In the genomic region with DNA sequence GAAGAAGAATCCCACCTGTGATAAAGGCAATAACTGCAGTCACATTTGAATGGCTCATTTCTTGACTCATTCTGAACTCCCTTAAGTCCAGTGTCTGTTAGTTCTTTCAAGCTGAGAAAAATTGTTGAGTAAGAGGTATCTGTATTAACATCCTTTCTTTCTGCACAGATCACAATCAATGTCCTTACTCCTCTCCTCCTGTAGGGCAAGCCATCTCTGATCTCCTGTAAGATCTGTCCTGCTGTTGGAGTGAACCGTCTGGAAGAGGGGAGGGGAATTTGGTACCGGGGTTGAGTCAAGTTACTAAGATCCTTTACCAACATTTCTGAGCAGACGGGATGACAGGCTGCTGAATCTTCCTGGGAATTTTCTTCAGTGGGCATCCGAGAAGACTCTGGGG, we compare ENCODE assay signal across 36 cellular contexts. TPM values are rescaled to one million over a fixed set of nuclear protein-coding genes. Genes with fewer than 3 reads are reported as not detected.
DNase-seq lines count a peak whose midpoint lies in the region; ATAC-seq, FAIRE-seq and TF ChIP-seq lines count a peak whose summit lies in the region.
"Had no signal": no experiment of that assay in that cellular context is flagged by ENCODE, and none has a peak within 500 bp of the region (broad histone marks: within the 10 kb centered on the region; RNA-seq: fewer than 3 reads in every experiment).

No MANE protein-coding gene starts in this region.

- no peak overlapping the region for H2BK120ac ChIP-seq in IMR-90 (ENCODE audit: low read depth, low read length)

- no peak overlapping the region for H2BK5ac ChIP-seq in IMR-90 (ENCODE audit: low read depth, low read length, poor library complexity, severe bottlenecking)

- no peak overlapping the region for H2AFZ ChIP-seq in IMR-90 (replicated peaks; ENCODE audit: low read length, poor library complexity)

- H3K36me3 ChIP-seq in IMR-90 (ENCODE audit: control insufficient read depth, insufficient read depth, low read length): no peaks in the 10 kb centered on the region
- H3K36me3 ChIP-seq in endodermal cell (ENCODE audit: control insufficient read depth, insufficient read depth, low read length): no peaks in the 10 kb centered on the region
- H3K36me3 ChIP-seq: BE2C; BLaER1; BLaER1 treated with 17β-estradiol and CSF1 and Interleukin-3, amounts not matched to agents 10 nM and 100 nM had no signal

- ATAC-seq in A549 (peak; percentile 59 to 64; a peak in 4 of 6 replicates), IMR-90 (ENCODE audit: low read depth) (no peak), foreskin keratinocyte (peak; percentile 20)
- ATAC-seq: CD8-positive, alpha-beta T cell had no signal

- TF ChIP-seq RAD21 in A549 (conservative IDR thresholded peaks at IDR 0.05 in 1 of 2, IDR thresholded peaks at IDR 0.05 in 1 of 2) (no peak), IMR-90 (IDR thresholded peaks at IDR 0.05; ENCODE audit: low read length) (no peak)

- H3K4me3 ChIP-seq in A549: no peak overlapping the region
- H3K4me3 ChIP-seq in IMR-90 (ENCODE audit: insufficient read depth, low read depth, low read length): no peak overlapping the region
- no peak overlapping the region for H3K4me3 ChIP-seq in endodermal cell (ENCODE audit: low read length)
- H3K4me3 ChIP-seq: BLaER1; BLaER1 treated with 17β-estradiol and CSF1 and Interleukin-3, amounts not matched to agents 10 nM and 100 nM had no signal

- no peak overlapping the region for H2BK15ac ChIP-seq in IMR-90 (ENCODE audit: low read depth, low read length)

- 67% methylated on average over 4 of the region's 4 CpGs for WGBS in A549 (ENCODE audit: missing lambda C conversion rate)
- no CpG with 5 or more reads among the region's 4 CpGs for WGBS in IMR-90 (ENCODE audit: extremely low coverage in 2 of 2, insufficient read length in 1 of 2), 2 experiments
- 90 to 100% methylated on average over 1 to 4 of the region's 4 CpGs for whole genome bisulfite sequencing in endodermal cell (ENCODE audit: insufficient coverage in 1 of 2, insufficient read length in 1 of 2), 2 experiments

- peak overlapping the region; percentile 28 for H2AK9ac ChIP-seq in IMR-90 (replicated peaks; ENCODE audit: low read depth, low read length, poor library complexity)

- no peak overlapping the region for H3K18ac ChIP-seq in IMR-90 (ENCODE audit: low read depth, low read length)

- in situ Hi-C loops in IMR-90 (cut with MboI; ENCODE audit: low sequenced_read_pairs): no loop called here

- no peaks in the 10 kb centered on the region for H3K79me1 ChIP-seq in IMR-90 (ENCODE audit: low read depth in 1 of 2, low read length in 2 of 2)

- intact Hi-C loops in IMR-90 (cut with micrococcal nuclease): no loop called here

- DNase-seq in A549 (ENCODE audit: low read depth in 1 of 2, low spot score in 1 of 2): no peak
- no peak for DNase-seq in IMR-90
- no peak for DNase-seq in endodermal cell
- no peak for DNase-seq in foreskin keratinocyte
- DNase-seq in activated naive CD4-positive, alpha-beta T cell (lab: John Stamatoyannopoulos, UW): no peak
- DNase-seq in nephron progenitor cell: no peak
- no peak for DNase-seq in hepatic stellate cell (ENCODE audit: low spot score)
- DNase-seq in activated naive CD4-positive, alpha-beta T cell treated with anti-CD3 and anti-CD28 coated beads, Interleukin-2, amount 50 U/mL, for 16 hours: no peak
- DNase-seq: 8988T; ACHN; AML-193; BE2C; C1 segment of cervical spinal cord; Caco-2; Calu3; CD4-positive, alpha-beta memory T cell; CD4-positive, alpha-beta T cell; CD4-positive, CD25-positive, alpha-beta regulatory T cell; CD8-positive, alpha-beta memory T cell; CD8-positive, alpha-beta T cell; COR-L47; DMS 273 treated with DMSO at 0.1 percent for 48 hours; DMS153; DMS53; DMS79; DMS79 treated with DMSO at 0.1 percent for 48 hours; DND-41; EL had no signal

- no peak overlapping the region for H3K14ac ChIP-seq in IMR-90 (replicated peaks; ENCODE audit: low read depth, low read length)

- BruUV-seq in IMR-90 (replicated peaks; lab: Mats Ljungman, UMichigan): no TSS peak

- H3K56ac ChIP-seq in IMR-90 (ENCODE audit: extremely low read depth, insufficient read depth, low read length): no peak overlapping the region

- H2BK20ac ChIP-seq in IMR-90 (ENCODE audit: low read depth, low read length): no peak overlapping the region

- H2AK5ac ChIP-seq in IMR-90 (ENCODE audit: low read depth, low read length): no peak overlapping the region

- no peaks in the 10 kb centered on the region for H3K9me1 ChIP-seq in IMR-90 (ENCODE audit: insufficient read depth, low read length)

- H3K4ac ChIP-seq in IMR-90 (ENCODE audit: low read depth, low read length): no peak overlapping the region

- no peak overlapping the region for H3K23ac ChIP-seq in IMR-90 (ENCODE audit: low read depth, low read length)

- TF ChIP-seq POLR2A in A549 (IDR thresholded peaks at IDR 0.05; ENCODE audit: low read length) (no peak), IMR-90 (IDR thresholded peaks at IDR 0.05; ENCODE audit: low read depth, low read length) (no peak)

- H3K9ac ChIP-seq in IMR-90 (ENCODE audit: low read depth, low read length) (no peak overlapping the region), endodermal cell (ENCODE audit: extremely low read depth, low read length, poor library complexity, severe bottlenecking) (no peak overlapping the region)
- H3K9ac ChIP-seq: BLaER1; BLaER1 treated with 17β-estradiol and CSF1 and Interleukin-3, amounts not matched to agents 10 nM and 100 nM had no signal

- H3K27ac ChIP-seq in A549 (no peak overlapping the region), IMR-90 (ENCODE audit: insufficient read depth, low read length) (no peak overlapping the region), endodermal cell (ENCODE audit: low read depth, low read length) (no peak overlapping the region), foreskin keratinocyte (no peak overlapping the region)
- H3K27ac ChIP-seq: 22Rv1; BLaER1; BLaER1 treated with 17β-estradiol and CSF1 and Interleukin-3, amounts not matched to agents 10 nM and 100 nM; C4-2B had no signal

- H3K27me3 ChIP-seq in IMR-90 (ENCODE audit: control insufficient read depth, insufficient read depth, low read length) (no peaks in the 10 kb centered on the region), endodermal cell (ENCODE audit: control insufficient read depth, insufficient read depth, low read length, poor library complexity, severe bottlenecking) (no peaks in the 10 kb centered on the region), foreskin keratinocyte (no peaks in the 10 kb centered on the region)
- H3K27me3 ChIP-seq: BE2C; BLaER1; BLaER1 treated with 17β-estradiol and CSF1 and Interleukin-3, amounts not matched to agents 10 nM and 100 nM had no signal

- no peaks in the 10 kb centered on the region for H3K4me1 Mint-ChIP-seq in endodermal cell
- no peaks in the 10 kb centered on the region for H3K4me1 Mint-ChIP-seq in nephron progenitor cell
- H3K4me1 Mint-ChIP-seq: CD14-positive monocyte; CD4-positive, alpha-beta memory T cell; CD4-positive, CD25-positive, alpha-beta regulatory T cell; CD8-positive, alpha-beta memory T cell had no signal

- H3K27ac Mint-ChIP-seq in endodermal cell (no peak overlapping the region), nephron progenitor cell (no peak overlapping the region)
- H3K27ac Mint-ChIP-seq: B cell; CD4-positive, alpha-beta memory T cell; CD4-positive, alpha-beta T cell; CD8-positive, alpha-beta T cell had no signal

- no peak overlapping the region for H4K5ac ChIP-seq in IMR-90 (ENCODE audit: low read depth, low read length)

- peaks cover 3% of the 10 kb centered on the region for H3K27me3 Mint-ChIP-seq in endodermal cell (ENCODE audit: insufficient read depth)
- H3K27me3 Mint-ChIP-seq in nephron progenitor cell (ENCODE audit: low read depth, poor library complexity): peaks cover 3% of the 10 kb centered on the region
- H3K27me3 Mint-ChIP-seq: B cell; CD4-positive, alpha-beta memory T cell; CD4-positive, alpha-beta T cell; CD4-positive, CD25-positive, alpha-beta regulatory T cell; CD8-positive, alpha-beta memory T cell had no signal

- no peaks in the 10 kb centered on the region for H4K20me1 ChIP-seq in IMR-90 (ENCODE audit: insufficient read depth, low read length)
- H4K20me1 ChIP-seq: BLaER1; BLaER1 treated with 17β-estradiol and CSF1 and Interleukin-3, amounts not matched to agents 10 nM and 100 nM had no signal

- no peak overlapping the region for H3K4me2 ChIP-seq in A549
- H3K4me2 ChIP-seq in IMR-90 (ENCODE audit: low read depth, low read length): no peak overlapping the region
- H3K4me2 ChIP-seq: BLaER1; BLaER1 treated with 17β-estradiol and CSF1 and Interleukin-3, amounts not matched to agents 10 nM and 100 nM had no signal

- no peak overlapping the region for H4K8ac ChIP-seq in IMR-90 (ENCODE audit: low read depth in 2 of 2, low read length in 2 of 2)

- no peaks in the 10 kb centered on the region for H3K36me3 Mint-ChIP-seq in endodermal cell (ENCODE audit: low read depth)
- H3K36me3 Mint-ChIP-seq in nephron progenitor cell (ENCODE audit: low read depth): no peaks in the 10 kb centered on the region
- H3K36me3 Mint-ChIP-seq: CD14-positive monocyte; CD4-positive, alpha-beta memory T cell; CD4-positive, CD25-positive, alpha-beta regulatory T cell; CD8-positive, alpha-beta memory T cell; CD8-positive, alpha-beta T cell had no signal

- H4K91ac ChIP-seq in IMR-90 (ENCODE audit: insufficient read depth, low read depth, low read length): no peak overlapping the region

- H3K9me3 Mint-ChIP-seq in endodermal cell (peaks cover 15% of the 10 kb centered on the region), nephron progenitor cell (peaks cover 8% of the 10 kb centered on the region)
- H3K9me3 Mint-ChIP-seq: CD4-positive, alpha-beta memory T cell; CD4-positive, alpha-beta T cell; CD4-positive, CD25-positive, alpha-beta regulatory T cell; CD8-positive, alpha-beta memory T cell; CD8-positive, alpha-beta T cell had no signal

- H3K4me3 Mint-ChIP-seq in endodermal cell (no peak overlapping the region), nephron progenitor cell (no peak overlapping the region)
- H3K4me3 Mint-ChIP-seq: B cell; CD14-positive monocyte; CD4-positive, alpha-beta memory T cell; CD4-positive, alpha-beta T cell; CD4-positive, CD25-positive, alpha-beta regulatory T cell; CD8-positive, alpha-beta memory T cell; CD8-positive, alpha-beta T cell had no signal

- H3K4me1 ChIP-seq in A549 (no peaks in the 10 kb centered on the region), IMR-90 (ENCODE audit: control insufficient read depth, insufficient read depth, low read length) (no peaks in the 10 kb centered on the region), endodermal cell (ENCODE audit: control insufficient read depth, insufficient read depth, low read length) (no peaks in the 10 kb centered on the region), foreskin keratinocyte (no peaks in the 10 kb centered on the region)
- H3K4me1 ChIP-seq: BE2C, Caco-2 had no signal

- no peak for TF ChIP-seq EP300 in A549 (IDR thresholded peaks at IDR 0.05)

- CTCF ChIA-PET in A549 (lab: Yijun Ruan, JAX) (no interaction called here), IMR-90 (lab: Yijun Ruan, JAX) (interaction anchor here (0.6 kb wide), 1 partner anchor 22 kb away, joined by 3 read pairs; no protein-coding TSS in a partner anchor)

- no peak for TF ChIP-seq CTCF in A549 (IDR thresholded peaks at IDR 0.05)
- TF ChIP-seq CTCF in IMR-90 (conservative IDR thresholded peaks at IDR 0.05; ENCODE audit: low read depth, low read length): no peak
- peak; percentile 15 for TF ChIP-seq CTCF in endodermal cell (conservative IDR thresholded peaks at IDR 0.05)
- TF ChIP-seq CTCF in foreskin keratinocyte (conservative IDR thresholded peaks at IDR 0.05): no peak
- TF ChIP-seq CTCF in nephron progenitor cell (IDR thresholded peaks at IDR 0.05): no peak

- FAIRE-seq in A549 (lab: Jason Lieb, UNC): no peak
- FAIRE-seq: A204.1, D721Med had no signal

- H3K9me3 ChIP-seq in A549 (no peaks in the 10 kb centered on the region), IMR-90 (ENCODE audit: control insufficient read depth, insufficient read depth, low read length) (no peaks in the 10 kb centered on the region), endodermal cell (ENCODE audit: control insufficient read depth, low read length) (no peaks in the 10 kb centered on the region)
- H3K9me3 ChIP-seq: BE2C, Caco-2 had no signal

- POLR2A ChIA-PET in A549 (lab: Yijun Ruan, JAX): no interaction called here
- POLR2A ChIA-PET in IMR-90 (lab: Charles Lee; ENCODE audit: unreplicated experiment): no interaction called here

- dilution Hi-C loops in IMR-90 (cut with HindIII; ENCODE audit: low sequenced_read_pairs, unreplicated experiment): no loop called here

RNA-seq across cellular contexts. Expression of gene RGS10, which starts 19.6 kb away (rescaled TPM):
- 33.5 and 46.4 TPM in 2 replicates for polyA plus RNA-seq in A549 (2011; rRNA removed)
- 20.7 and 24.3 TPM in 2 replicates for polyA plus RNA-seq in A549 (2012; cell fraction: cytosol; rRNA removed)
- polyA plus RNA-seq in A549 (2012; cell fraction: nucleus; rRNA removed): 3.5 and 9.6 TPM in 2 replicates
- polyA plus RNA-seq in A549 (2017; fragmentation: RNase III; extraction: RNeasy Plus Mini Kit Qiagen cat#74134 plus additional on column Dnase treatment): 39.7 to 41.4 TPM (median 41.3 TPM) in 3 replicates
- polyA minus RNA-seq in A549 (2011; rRNA and poly(A)+ RNA removed): 4.9 and 9.1 TPM in 2 replicates
- 35.3 and 55.5 TPM in 2 replicates for total RNA-seq in IMR-90 (2012; rRNA removed)
- 77.0 and 89.7 TPM in 2 replicates for polyA plus RNA-seq in IMR-90 (2012; rRNA removed)
- polyA plus RNA-seq in IMR-90 (2012; cell fraction: cytosol; rRNA removed): 29.0 and 54.5 TPM in 2 replicates
- 9.4 and 39.2 TPM in 2 replicates for polyA plus RNA-seq in IMR-90 (2012; cell fraction: nucleus; rRNA removed; ENCODE audit: low replicate concordance)
- 1 to 10 TPM; 4.3 to 7.5 TPM for total RNA-seq in endodermal cell
- polyA plus RNA-seq in endodermal cell (2013, experiment 1 of 2): 9.8 TPM
- polyA plus RNA-seq in endodermal cell (2013, experiment 2 of 2): 8.5 TPM
- total RNA-seq in foreskin keratinocyte: 85.7 and 86.5 TPM in 2 replicates
- 124 and 127 TPM in 2 replicates for polyA plus RNA-seq in foreskin keratinocyte

RNA-seq across cellular contexts. Expression of gene TIAL1, which starts 34.7 kb away (rescaled TPM):
- polyA plus RNA-seq in A549 (2011; rRNA removed) (101 and 115 TPM in 2 replicates), A549 (2017; fragmentation: RNase III; extraction: RNeasy Plus Mini Kit Qiagen cat#74134 plus additional on column Dnase treatment) (88.1 to 89.5 TPM (median 88.8 TPM) in 3 replicates), IMR-90 (2012; rRNA removed) (62.9 and 83.5 TPM in 2 replicates), foreskin keratinocyte (80.4 and 95.3 TPM in 2 replicates)
- 40.8 and 45.1 TPM in 2 replicates for polyA plus RNA-seq in A549 (2012; cell fraction: cytosol; rRNA removed)
- 54.7 and 77.8 TPM in 2 replicates for polyA plus RNA-seq in A549 (2012; cell fraction: nucleus; rRNA removed)
- polyA minus RNA-seq in A549 (2011; rRNA and poly(A)+ RNA removed): 61.5 and 64.7 TPM in 2 replicates
- total RNA-seq in IMR-90 (2012; rRNA removed) (28.0 and 44.2 TPM in 2 replicates), endodermal cell (100 to 1,000 TPM; 156 to 176 TPM), foreskin keratinocyte (107 and 116 TPM in 2 replicates)
- polyA plus RNA-seq in IMR-90 (2012; cell fraction: cytosol; rRNA removed): 14.1 and 19.3 TPM in 2 replicates
- polyA plus RNA-seq in IMR-90 (2012; cell fraction: nucleus; rRNA removed; ENCODE audit: low replicate concordance): 63.6 and 388 TPM in 2 replicates
- polyA plus RNA-seq in endodermal cell (2013, experiment 1 of 2): 163 TPM
- polyA plus RNA-seq in endodermal cell (2013, experiment 2 of 2): 149 TPM
